ENCODE assay signal across 8 cellular contexts in the genomic region with DNA sequence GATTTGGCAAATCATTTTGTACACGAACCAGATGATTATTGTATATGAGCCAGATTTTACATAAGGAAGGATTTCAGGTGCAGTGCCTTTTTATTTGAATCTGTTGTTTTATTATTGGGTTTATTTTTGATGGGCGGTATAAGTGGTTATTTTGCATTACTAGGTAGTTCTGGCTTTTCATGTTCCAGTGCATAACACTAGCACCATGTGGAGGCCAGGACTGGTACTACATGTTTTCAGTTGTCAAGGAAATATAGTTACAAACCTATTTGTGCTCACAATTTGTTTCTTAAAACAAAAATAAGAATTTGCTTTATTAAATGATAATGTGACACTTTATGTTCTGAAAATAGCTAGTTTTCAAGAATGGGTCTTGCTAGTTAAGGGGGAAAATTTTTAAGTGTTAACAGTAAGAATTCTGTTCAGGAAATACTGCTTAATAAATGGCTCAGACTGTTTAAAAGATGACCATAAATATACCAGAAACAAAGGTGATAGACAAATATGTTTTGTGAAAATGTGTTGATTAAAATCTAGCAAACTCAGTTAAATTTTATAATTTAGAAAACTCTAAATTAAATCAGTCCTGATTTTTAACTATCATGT. TPM values are rescaled to one million over a fixed set of nuclear protein-coding genes. Genes with fewer than 3 reads are reported as not detected.
DNase-seq lines count a peak whose midpoint lies in the region; ATAC-seq, FAIRE-seq and TF ChIP-seq lines count a peak whose summit lies in the region.

No MANE protein-coding gene starts in this region.

- H3K9me3 ChIP-seq in astrocyte (ENCODE audit: insufficient read depth, low read depth, low read length), result no peaks in the 10 kb centered on the region

- no peak overlapping the region for H2AFZ ChIP-seq in astrocyte (ENCODE audit: low read depth, low read length)

- no peaks in the 10 kb centered on the region for H3K36me3 ChIP-seq in astrocyte (ENCODE audit: insufficient read depth, low read length)

- TF ChIP-seq CTCF in astrocyte (IDR thresholded peaks at IDR 0.05; ENCODE audit: insufficient read depth, low read depth, low read length), result peak; percentile 92

- no peak overlapping the region for H3K4me2 ChIP-seq in astrocyte (ENCODE audit: low read length)

- H3K9me3 Mint-ChIP-seq in activated CD4-positive, alpha-beta T cell treated with anti-CD3 and anti-CD28 coated beads for 36 hours (ENCODE audit: low read depth), result peaks cover 2% of the 10 kb centered on the region
- H3K9me3 Mint-ChIP-seq in astrocyte (ENCODE audit: unreplicated experiment), result no peaks in the 10 kb centered on the region
- H3K9me3 Mint-ChIP-seq in stimulated activated effector memory CD8-positive, alpha-beta T cell treated with anti-CD3 and anti-CD28 coated beads, Interleukin-12 subunit alpha, Interleukin-12 subunit beta, amount 100 ng/mL, for 72 hours, result peaks cover 16% of the 10 kb centered on the region

- CTCF ChIA-PET in activated CD4-positive, alpha-beta T cell treated with anti-CD3 and anti-CD28 coated beads for 36 hours (lab: Charles Lee), result no interaction called here

- peak; percentile 26 for FAIRE-seq in astrocyte (lab: Jason Lieb, UNC)

- no peak overlapping the region for H3K4me3 Mint-ChIP-seq in activated CD4-positive, alpha-beta T cell treated with anti-CD3 and anti-CD28 coated beads for 36 hours
- no peak overlapping the region for H3K4me3 Mint-ChIP-seq in astrocyte (ENCODE audit: unreplicated experiment)
- H3K4me3 Mint-ChIP-seq in stimulated activated effector memory CD8-positive, alpha-beta T cell treated with anti-CD3 and anti-CD28 coated beads, Interleukin-12 subunit alpha, Interleukin-12 subunit beta, amount 100 ng/mL, for 72 hours, result no peak overlapping the region

- no peak overlapping the region for H3K9ac ChIP-seq in astrocyte (ENCODE audit: low read length)

- no peaks in the 10 kb centered on the region for H4K20me1 ChIP-seq in astrocyte (ENCODE audit: insufficient read depth, low read length)

- POLR2A ChIA-PET in activated CD4-positive, alpha-beta T cell treated with anti-CD3 and anti-CD28 coated beads for 36 hours (lab: Charles Lee), result no interaction called here

- no peaks in the 10 kb centered on the region for H3K27me3 ChIP-seq in astrocyte (ENCODE audit: insufficient read depth, low read length)

- H3K79me2 ChIP-seq in astrocyte (ENCODE audit: insufficient read depth, low read length), result no peaks in the 10 kb centered on the region

- H3K27ac Mint-ChIP-seq in activated CD4-positive, alpha-beta T cell treated with anti-CD3 and anti-CD28 coated beads for 36 hours, result no peak overlapping the region
- no peak overlapping the region for H3K27ac Mint-ChIP-seq in astrocyte (ENCODE audit: unreplicated experiment)
- H3K27ac Mint-ChIP-seq in stimulated activated effector memory CD8-positive, alpha-beta T cell treated with anti-CD3 and anti-CD28 coated beads, Interleukin-12 subunit alpha, Interleukin-12 subunit beta, amount 100 ng/mL, for 72 hours, result no peak overlapping the region

- no peaks in the 10 kb centered on the region for H3K27me3 Mint-ChIP-seq in activated CD4-positive, alpha-beta T cell treated with anti-CD3 and anti-CD28 coated beads for 36 hours
- H3K27me3 Mint-ChIP-seq in astrocyte (ENCODE audit: low read depth, unreplicated experiment), result no peaks in the 10 kb centered on the region

- H3K36me3 Mint-ChIP-seq in activated CD4-positive, alpha-beta T cell treated with anti-CD3 and anti-CD28 coated beads for 36 hours (ENCODE audit: low read depth), result no peaks in the 10 kb centered on the region
- no peaks in the 10 kb centered on the region for H3K36me3 Mint-ChIP-seq in astrocyte (ENCODE audit: low read depth, unreplicated experiment)
- H3K36me3 Mint-ChIP-seq in stimulated activated effector memory CD8-positive, alpha-beta T cell treated with anti-CD3 and anti-CD28 coated beads, Interleukin-12 subunit alpha, Interleukin-12 subunit beta, amount 100 ng/mL, for 72 hours, result no peaks in the 10 kb centered on the region

- no peak overlapping the region for H3K27ac ChIP-seq in astrocyte (ENCODE audit: low read depth, low read length)

- peak; percentile 11 for DNase-seq in activated CD4-positive, alpha-beta T cell treated with anti-CD3 and anti-CD28 coated beads for 36 hours
- no peak for DNase-seq in activated CD4-positive, alpha-beta T cell treated with anti-CD3 and anti-CD28 coated beads for 48 hours
- DNase-seq in NCI-H1105 treated with DMSO at 0.1 percent for 48 hours (lab: John Stamatoyannopoulos, UW) (peak; percentile 39), astrocyte (ENCODE audit: low read depth) (peak; percentile 40), left colon (peak in 1 of 2 donors; percentile 12)
- no peak for DNase-seq in stimulated activated effector memory CD8-positive, alpha-beta T cell treated with anti-CD3 and anti-CD28 coated beads, Interleukin-12 subunit alpha, Interleukin-12 subunit beta, amount 100 ng/mL, for 72 hours (ENCODE audit: low spot score in 2 of 2)

- no peaks in the 10 kb centered on the region for H3K4me1 Mint-ChIP-seq in activated CD4-positive, alpha-beta T cell treated with anti-CD3 and anti-CD28 coated beads for 36 hours
- H3K4me1 Mint-ChIP-seq in astrocyte (ENCODE audit: low read depth, unreplicated experiment), result no peaks in the 10 kb centered on the region
- H3K4me1 Mint-ChIP-seq in stimulated activated effector memory CD8-positive, alpha-beta T cell treated with anti-CD3 and anti-CD28 coated beads, Interleukin-12 subunit alpha, Interleukin-12 subunit beta, amount 100 ng/mL, for 72 hours, result no peaks in the 10 kb centered on the region

- no peak for ATAC-seq in activated CD4-positive, alpha-beta T cell treated with anti-CD3 and anti-CD28 coated beads for 36 hours
- ATAC-seq in HG02610 (IDR thresholded peaks at IDR 0.05; ENCODE audit: unreplicated experiment) (peak; percentile 90), left colon (peak; percentile 61)
- no peak for ATAC-seq in stimulated activated effector memory CD8-positive, alpha-beta T cell treated with anti-CD3 and anti-CD28 coated beads, Interleukin-12 subunit alpha, Interleukin-12 subunit beta, amount 100 ng/mL, for 72 hours
- no peak for ATAC-seq in activated CD4-positive, CD25-positive, alpha-beta regulatory T cell treated with anti-CD3 and anti-CD28 coated beads, Interleukin-2, amount 50 U/mL, for 24 hours

- no peak overlapping the region for H3K4me3 ChIP-seq in astrocyte (ENCODE audit: insufficient read depth, low read depth, low read length)

- no peaks in the 10 kb centered on the region for H3K4me1 ChIP-seq in astrocyte (ENCODE audit: insufficient read depth, low read length)

- intact Hi-C loops in activated CD4-positive, alpha-beta T cell treated with anti-CD3 and anti-CD28 coated beads for 36 hours (cut with DNase I, micrococcal nuclease), result loop anchor here (2.0 to 5.0 kb wide), 2 partner anchors 244 to 245 kb away; no protein-coding TSS in a partner anchor
- intact Hi-C loops in left colon (cut with DNase I, micrococcal nuclease), result loop anchor here in 1 of 2 donors (5.0 kb wide), 1 partner anchor 244 kb away; no protein-coding TSS in a partner anchor

RNA-seq across cellular contexts. Expression of a gene that starts 7.1 kb away (rescaled TPM):
- total RNA-seq in activated CD4-positive, alpha-beta T cell treated with anti-CD3 and anti-CD28 coated beads for 36 hours, result not detected
- total RNA-seq in astrocyte, result 3.7 and 4.6 TPM in 2 replicates
- total RNA-seq in left colon, result 1 to 10 TPM; 1.4 to 2.2 TPM

Comparison
In these comparisons a context has a peak if more than half of its experiments do, and no peak if none do; other contexts are left out.
1. DNase-seq: peak in activated CD4-positive, alpha-beta T cell treated with anti-CD3 and anti-CD28 coated beads for 36 hours (single experiment), NCI-H1105 treated with DMSO at 0.1 percent for 48 hours (single experiment) and astrocyte (single experiment); none in activated CD4-positive, alpha-beta T cell treated with anti-CD3 and anti-CD28 coated beads for 48 hours (single experiment) and stimulated activated effector memory CD8-positive, alpha-beta T cell treated with anti-CD3 and anti-CD28 coated beads, Interleukin-12 subunit alpha, Interleukin-12 subunit beta, amount 100 ng/mL, for 72 hours (0 of 2).
2. ATAC-seq: peak in HG02610 (single experiment) and left colon (single experiment); none in activated CD4-positive, alpha-beta T cell treated with anti-CD3 and anti-CD28 coated beads for 36 hours (single experiment), stimulated activated effector memory CD8-positive, alpha-beta T cell treated with anti-CD3 and anti-CD28 coated beads, Interleukin-12 subunit alpha, Interleukin-12 subunit beta, amount 100 ng/mL, for 72 hours (single experiment) and activated CD4-positive, CD25-positive, alpha-beta regulatory T cell treated with anti-CD3 and anti-CD28 coated beads, Interleukin-2, amount 50 U/mL, for 24 hours (0 of 2).